ENCODE assay signal across 21 cellular contexts in genomic region chr2:218536804-218537494, GRCh38. TPM values are rescaled to one million over a fixed set of nuclear protein-coding genes. Genes with fewer than 3 reads are reported as not detected.
DNase-seq lines count a peak whose midpoint lies in the region; ATAC-seq, FAIRE-seq and TF ChIP-seq lines count a peak whose summit lies in the region.
"Had no signal": no experiment of that assay in that cellular context is flagged by ENCODE, and none has a peak within 500 bp of the region (broad histone marks: within the 10 kb centered on the region; RNA-seq: fewer than 3 reads in every experiment).

No MANE protein-coding gene starts in this region.

- CTCF ChIA-PET in mammary epithelial cell (lab: Charles Lee; ENCODE audit: low non-redundant PET) (no interaction called here), HepG2 (lab: Yijun Ruan, JAX; ENCODE audit: low intra/inter-chr PET ratio, low total read pairs) (no interaction called here), Caco-2 (lab: Charles Lee) (no interaction called here)

- FAIRE-seq in HepG2 (lab: Jason Lieb, UNC), result no peak
- FAIRE-seq: G401.6, GM12891, GM19239 had no signal

- intact Hi-C loops in mammary epithelial cell (cut with micrococcal nuclease), result no loop called here
- intact Hi-C loops in HepG2 (cut with micrococcal nuclease; ENCODE audit: unreplicated experiment), result no loop called here
- intact Hi-C loops in vagina (cut with DNase I), result no loop called here
- intact Hi-C loops in Caco-2 (cut with micrococcal nuclease; ENCODE audit: unreplicated experiment), result loop anchor here (2.0 kb wide), 1 partner anchor 42 kb away; no protein-coding TSS in a partner anchor

- TF ChIP-seq RAD21 in HepG2 (CRISPR knock-in tag; IDR thresholded peaks at IDR 0.05), result no peak

- no peak overlapping the region for H2AFZ ChIP-seq in mammary epithelial cell (ENCODE audit: low read depth, low read length)
- no peak overlapping the region for H2AFZ ChIP-seq in HepG2 (ENCODE audit: low read length)

- BruUV-seq in mammary epithelial cell (replicated peaks; lab: Mats Ljungman, UMichigan) (no TSS peak), HepG2 (replicated peaks; lab: Mats Ljungman, UMichigan) (no TSS peak), Caco-2 (replicated peaks; lab: Mats Ljungman, UMichigan) (no TSS peak)

- H3K9me3 ChIP-seq in mammary epithelial cell (replicated peaks; ENCODE audit: insufficient read depth, low read length) (no peaks in the 10 kb centered on the region), HepG2 (ENCODE audit: low read length) (no peaks in the 10 kb centered on the region), vagina (no peaks in the 10 kb centered on the region), Caco-2 (no peaks in the 10 kb centered on the region)

- peaks cover 22% of the 10 kb centered on the region for H3K36me3 Mint-ChIP-seq in mesothelial cell of epicardium
- peaks cover 27% of the 10 kb centered on the region for H3K36me3 Mint-ChIP-seq in Caco-2 (ENCODE audit: insufficient read depth, unreplicated experiment)

- peak; percentile 24 for DNase-seq in ELR (ENCODE audit: low read depth)
- DNase-seq in LHCN-M2 (ENCODE audit: low read depth), result peak; percentile 1
- peak; percentile 33 for DNase-seq in mammary epithelial cell
- no peak for DNase-seq in HepG2 (ENCODE audit: low spot score)
- DNase-seq in mesothelial cell of epicardium (ENCODE audit: low spot score in 2 of 2, unreplicated experiment in 2 of 2), result no peak
- DNase-seq in vagina (ENCODE audit: extremely low spot score in 2 of 2), result no peak
- DNase-seq in Caco-2, result no peak
- DNase-seq in NCI-H510A (lab: John Stamatoyannopoulos, UW), result no peak
- DNase-seq: COR-L47; DMS53; GOT3; Karpas-422; NCI-H1436 treated with DMSO at 0.1 percent for 48 hours; NCI-H2081 treated with DMSO at 0.1 percent for 48 hours; NCI-H524 treated with DMSO at 0.1 percent for 48 hours; NK-92 treated with Interleukin-12 subunit alpha and Interleukin-12 subunit beta, amount 100 ng/mL, for 24 hours; OCI-M1 had no signal

- H4K20me1 ChIP-seq in mammary epithelial cell (ENCODE audit: insufficient read depth, low read length), result no peaks in the 10 kb centered on the region
- no peaks in the 10 kb centered on the region for H4K20me1 ChIP-seq in HepG2 (ENCODE audit: insufficient read depth, low read length)

- no peak for TF ChIP-seq POLR2A in HepG2 (IDR thresholded peaks at IDR 0.05; ENCODE audit: insufficient read depth in 1 of 2, low read depth in 2 of 2, low read length in 2 of 2)
- TF ChIP-seq POLR2A in vagina (IDR thresholded peaks at IDR 0.05), result no peak

- H3K27ac Mint-ChIP-seq in mesothelial cell of epicardium, result no peak overlapping the region
- no peak overlapping the region for H3K27ac Mint-ChIP-seq in Caco-2 (ENCODE audit: unreplicated experiment)

- H3K36me3 ChIP-seq in mammary epithelial cell (ENCODE audit: insufficient read depth, low read length) (peaks cover 22% of the 10 kb centered on the region), HepG2 (replicated peaks in 1 of 2; ENCODE audit: control insufficient read depth in 1 of 2, insufficient read depth in 2 of 2, low read length in 2 of 2) (peaks cover 36 to 77% of the 10 kb centered on the region in 2 experiments), vagina (peaks cover 0 to 67% of the 10 kb centered on the region in 2 donors), Caco-2 (ENCODE audit: control insufficient read depth, insufficient read depth, low read length) (0 out of 2 replicates have a peak, but pooled peaks cover 1% of the 10 kb centered on the region)

- H3K9ac ChIP-seq in mammary epithelial cell (ENCODE audit: insufficient read depth, low read length) (no peak overlapping the region), HepG2 (ENCODE audit: insufficient read depth, low read depth, low read length) (no peak overlapping the region)

- no peak overlapping the region for H3K4me2 ChIP-seq in mammary epithelial cell (ENCODE audit: insufficient read depth, low read depth, low read length)
- H3K4me2 ChIP-seq in HepG2 (ENCODE audit: low read depth, low read length), result no peak overlapping the region

- H3K27me3 ChIP-seq in mammary epithelial cell (ENCODE audit: insufficient read depth, low read length), result no peaks in the 10 kb centered on the region
- H3K27me3 ChIP-seq in HepG2 (ENCODE audit: control insufficient read depth in 1 of 2, insufficient read depth in 2 of 2, low read length in 2 of 2), result no peaks in the 10 kb centered on the region
- H3K27me3 ChIP-seq in vagina, result no peaks in the 10 kb centered on the region
- no peaks in the 10 kb centered on the region for H3K27me3 ChIP-seq in Caco-2 (replicated peaks; ENCODE audit: control insufficient read depth, insufficient read depth, low read length)

- peak; percentile 57; the same call in 2 of the 3 replicates for ATAC-seq in HepG2

- H3K9me3 Mint-ChIP-seq in mesothelial cell of epicardium, result no peaks in the 10 kb centered on the region
- H3K9me3 Mint-ChIP-seq in Caco-2 (ENCODE audit: unreplicated experiment), result no peaks in the 10 kb centered on the region
- H3K9me3 Mint-ChIP-seq: CD14-positive monocyte had no signal

- H3K4me1 ChIP-seq in mammary epithelial cell (ENCODE audit: insufficient read depth, low read length) (no peaks in the 10 kb centered on the region), HepG2 (ENCODE audit: insufficient read depth, low read length) (no peaks in the 10 kb centered on the region), vagina (no peaks in the 10 kb centered on the region), Caco-2 (no peaks in the 10 kb centered on the region)

- in situ Hi-C loops in mammary epithelial cell (cut with MboI; ENCODE audit: low sequenced_read_pairs in 2 of 2), result no loop called here
- in situ Hi-C loops in HepG2 (cut with HindIII; ENCODE audit: extremely low pct_ligation_motif_present, low pct_unique_long_range_greater_than_20kb), result no loop called here

- 85% methylated on average over 6 of the region's 6 CpGs for WGBS in mammary epithelial cell (ENCODE audit: low coverage, missing lambda C conversion rate)
- 92% methylated on average over 6 of the region's 6 CpGs for WGBS in HepG2 (ENCODE audit: low lambda C conversion rate)

- H3K4me3 ChIP-seq in mammary epithelial cell (replicated peaks in 1 of 3; ENCODE audit: insufficient read depth in 1 of 3, low read depth in 2 of 3, low read length in 3 of 3) (no peak overlapping the region), HepG2 (replicated peaks in 1 of 3; ENCODE audit: insufficient read depth in 1 of 3, low read depth in 2 of 3, low read length in 3 of 3) (no peak overlapping the region), vagina (no peak overlapping the region), Caco-2 (ENCODE audit: low read depth, low read length) (no peak overlapping the region)

- H3K27me3 Mint-ChIP-seq in mesothelial cell of epicardium (ENCODE audit: low read depth) (no peaks in the 10 kb centered on the region), Caco-2 (ENCODE audit: insufficient read depth, unreplicated experiment) (no peaks in the 10 kb centered on the region)

- H3K27ac ChIP-seq in mammary epithelial cell (ENCODE audit: insufficient read depth, low read depth, low read length) (no peak overlapping the region), HepG2 (ENCODE audit: extremely low read length, insufficient read depth, low read length) (no peak overlapping the region), vagina (no peak overlapping the region)

- no peaks in the 10 kb centered on the region for H3K4me1 Mint-ChIP-seq in mesothelial cell of epicardium
- H3K4me1 Mint-ChIP-seq in Caco-2 (ENCODE audit: low read depth, unreplicated experiment), result no peaks in the 10 kb centered on the region

- POLR2A ChIA-PET in HepG2 (lab: Yijun Ruan, JAX), result no interaction called here
- POLR2A ChIA-PET in Caco-2 (lab: Charles Lee), result no interaction called here

- TF ChIP-seq EP300 in HepG2 (IDR thresholded peaks at IDR 0.05; ENCODE audit: low read depth in 2 of 2, low read length in 2 of 2) (no peak), HepG2 (CRISPR knock-in tag; IDR thresholded peaks at IDR 0.05; ENCODE audit: borderline replicate concordance) (no peak)

- H3K4me3 Mint-ChIP-seq in mesothelial cell of epicardium, result no peak overlapping the region
- no peak overlapping the region for H3K4me3 Mint-ChIP-seq in Caco-2 (ENCODE audit: unreplicated experiment)
- H3K4me3 Mint-ChIP-seq: CD14-positive monocyte had no signal

- dilution Hi-C loops in mammary epithelial cell (cut with HindIII; ENCODE audit: low sequenced_read_pairs), result no loop called here

- TF ChIP-seq CTCF in mammary epithelial cell (conservative IDR thresholded peaks at IDR 0.05 in 1 of 2, IDR thresholded peaks at IDR 0.05 in 1 of 2; ENCODE audit: extremely low read depth in 1 of 2, insufficient read depth in 1 of 2, low read depth in 1 of 2, low read length in 2 of 2) (no peak), HepG2 (CRISPR knock-in tag; IDR thresholded peaks at IDR 0.05) (no peak), mesothelial cell of epicardium (IDR thresholded peaks at IDR 0.05; ENCODE audit: unreplicated experiment) (no peak), vagina (IDR thresholded peaks at IDR 0.05) (no peak), Caco-2 (IDR thresholded peaks at IDR 0.05; ENCODE audit: insufficient read depth in 1 of 2, low read depth in 1 of 2, low read length in 1 of 2, severe bottlenecking in 1 of 2, unreplicated experiment in 1 of 2) (no peak)

- H3K79me2 ChIP-seq in mammary epithelial cell (ENCODE audit: insufficient read depth, low read length) (no peaks in the 10 kb centered on the region), HepG2 (ENCODE audit: insufficient read depth, low read length) (no peaks in the 10 kb centered on the region)

RNA-seq across cellular contexts. Expression of gene USP37, which starts 31.2 kb away (rescaled TPM):
- total RNA-seq in LHCN-M2 (2014; rRNA removed) (11.1 and 11.9 TPM in 2 replicates), mammary epithelial cell (10 to 100 TPM; 10.7 to 14.6 TPM), HepG2 (2016; rRNA removed; fragmentation: Illumina TruSeq; extraction: Trizol) (30.6 and 36.2 TPM in 2 replicates), mesothelial cell of epicardium (17.8 to 20.0 TPM (median 19.4 TPM) in 3 replicates), vagina (23.3 TPM), Caco-2 (2022) (18.6 and 22.2 TPM in 2 replicates)
- 1.9 TPM for polyA plus RNA-seq in LHCN-M2 (2012)
- polyA plus RNA-seq in mammary epithelial cell (3.3 TPM), HepG2 (2011; rRNA removed) (6.5 and 6.6 TPM in 2 replicates)
- polyA minus RNA-seq in mammary epithelial cell, result 13.7 TPM
- 20.5 and 21.3 TPM in 2 replicates for total RNA-seq in HepG2 (2016; cell fraction: cytosol; rRNA removed; fragmentation: Illumina TruSeq; extraction: Trizol; ENCODE audit: low read depth)
- total RNA-seq in HepG2 (2016; cell fraction: insoluble cytoplasmic fraction; rRNA removed; fragmentation: Illumina TruSeq; extraction: Trizol), result 28.6 and 34.8 TPM in 2 replicates
- 15.4 and 17.1 TPM in 2 replicates for total RNA-seq in HepG2 (2016; cell fraction: membrane; rRNA removed; fragmentation: Illumina TruSeq; extraction: Trizol)
- 31.4 and 32.1 TPM in 2 replicates for total RNA-seq in HepG2 (2016; cell fraction: nucleus; rRNA removed; fragmentation: Illumina TruSeq; extraction: Trizol)
- 2.2 and 3.7 TPM in 2 replicates for polyA plus RNA-seq in HepG2 (2011; cell fraction: cytosol; rRNA removed)
- polyA plus RNA-seq in HepG2 (2011; cell fraction: nucleus; rRNA removed), result 5.9 and 6.5 TPM in 2 replicates
- 8.9 and 9.8 TPM in 2 replicates for polyA plus RNA-seq in HepG2 (2012)
- polyA plus RNA-seq in HepG2 (2016; cell fraction: cytosol; fragmentation: Illumina TruSeq; extraction: Trizol; ENCODE audit: low read depth), result 1.3 and 1.9 TPM in 2 replicates
- polyA plus RNA-seq in HepG2 (2016; cell fraction: insoluble cytoplasmic fraction; fragmentation: Illumina TruSeq; extraction: Trizol; ENCODE audit: low read depth), result 11.5 and 12.3 TPM in 2 replicates
- polyA plus RNA-seq in HepG2 (2016; cell fraction: membrane; fragmentation: Illumina TruSeq; extraction: Trizol; ENCODE audit: low read depth), result 2.8 and 2.9 TPM in 2 replicates
- polyA plus RNA-seq in HepG2 (2016; cell fraction: nucleus; fragmentation: Illumina TruSeq; extraction: Trizol; ENCODE audit: insufficient read depth, low read depth), result 18.1 and 19.2 TPM in 2 replicates
- polyA minus RNA-seq in HepG2 (2011; rRNA and poly(A)+ RNA removed; ENCODE audit: low replicate concordance), result 9.1 and 9.8 TPM in 2 replicates
- polyA minus RNA-seq in HepG2 (2011; cell fraction: cytosol; rRNA and poly(A)+ RNA removed), result 18.1 and 20.4 TPM in 2 replicates
- polyA minus RNA-seq in HepG2 (2011; cell fraction: nucleus; rRNA and poly(A)+ RNA removed), result 43.1 and 55.2 TPM in 2 replicates

RNA-seq across cellular contexts. Expression of gene CNOT9, which starts 31.7 kb away (rescaled TPM):
- total RNA-seq in LHCN-M2 (2014; rRNA removed), result 64.6 and 82.1 TPM in 2 replicates
- 27.0 TPM for polyA plus RNA-seq in LHCN-M2 (2012)
- 10 to 100 TPM; 39.8 to 53.3 TPM for total RNA-seq in mammary epithelial cell
- polyA plus RNA-seq in mammary epithelial cell, result 46.5 TPM
- polyA minus RNA-seq in mammary epithelial cell, result 82.1 TPM
- total RNA-seq in HepG2 (2016; rRNA removed; fragmentation: Illumina TruSeq; extraction: Trizol), result 92.4 and 101 TPM in 2 replicates
- 20.1 and 22.8 TPM in 2 replicates for total RNA-seq in HepG2 (2016; cell fraction: cytosol; rRNA removed; fragmentation: Illumina TruSeq; extraction: Trizol; ENCODE audit: low read depth)
- 90.5 and 108 TPM in 2 replicates for total RNA-seq in HepG2 (2016; cell fraction: insoluble cytoplasmic fraction; rRNA removed; fragmentation: Illumina TruSeq; extraction: Trizol)
- 62.2 and 62.5 TPM in 2 replicates for total RNA-seq in HepG2 (2016; cell fraction: membrane; rRNA removed; fragmentation: Illumina TruSeq; extraction: Trizol)
- 88.2 and 95.4 TPM in 2 replicates for total RNA-seq in HepG2 (2016; cell fraction: nucleus; rRNA removed; fragmentation: Illumina TruSeq; extraction: Trizol)
- 71.0 and 82.6 TPM in 2 replicates for polyA plus RNA-seq in HepG2 (2011; rRNA removed)
- polyA plus RNA-seq in HepG2 (2011; cell fraction: cytosol; rRNA removed), result 49.8 and 55.3 TPM in 2 replicates
- 87.2 and 87.7 TPM in 2 replicates for polyA plus RNA-seq in HepG2 (2011; cell fraction: nucleus; rRNA removed)
- polyA plus RNA-seq in HepG2 (2012), result 33.2 and 42.6 TPM in 2 replicates
- polyA plus RNA-seq in HepG2 (2016; cell fraction: cytosol; fragmentation: Illumina TruSeq; extraction: Trizol; ENCODE audit: low read depth), result 11.3 and 14.7 TPM in 2 replicates
- 92.0 and 94.6 TPM in 2 replicates for polyA plus RNA-seq in HepG2 (2016; cell fraction: insoluble cytoplasmic fraction; fragmentation: Illumina TruSeq; extraction: Trizol; ENCODE audit: low read depth)
- polyA plus RNA-seq in HepG2 (2016; cell fraction: membrane; fragmentation: Illumina TruSeq; extraction: Trizol; ENCODE audit: low read depth), result 34.0 and 37.1 TPM in 2 replicates
- 131 TPM in 2 replicates for polyA plus RNA-seq in HepG2 (2016; cell fraction: nucleus; fragmentation: Illumina TruSeq; extraction: Trizol; ENCODE audit: insufficient read depth, low read depth)
- 120 and 128 TPM in 2 replicates for polyA minus RNA-seq in HepG2 (2011; rRNA and poly(A)+ RNA removed; ENCODE audit: low replicate concordance)
- 63.2 and 66.3 TPM in 2 replicates for polyA minus RNA-seq in HepG2 (2011; cell fraction: cytosol; rRNA and poly(A)+ RNA removed)
- polyA minus RNA-seq in HepG2 (2011; cell fraction: nucleus; rRNA and poly(A)+ RNA removed), result 109 and 117 TPM in 2 replicates
- total RNA-seq in mesothelial cell of epicardium, result 54.5 to 57.4 TPM (median 57.0 TPM) in 3 replicates
- total RNA-seq in vagina, result 46.4 TPM
- total RNA-seq in Caco-2 (2022), result 56.4 and 59.9 TPM in 2 replicates

Comparison
In these comparisons a context has a peak if more than half of its experiments do, and no peak if none do; other contexts are left out.
1. DNase-seq: peak in ELR (single experiment), LHCN-M2 (single experiment) and mammary epithelial cell (single experiment); none in HepG2 (single experiment), mesothelial cell of epicardium (0 of 2), vagina (0 of 2), Caco-2 (0 of 2) and NCI-H510A (single experiment).